Comparison of ENCODE assay signal across 34 cellular contexts in genomic region chr2:15757820-15758586, GRCh38.
"Had no signal": no experiment of that assay in that cellular context is flagged by ENCODE, and none has a peak within 500 bp of the region (broad histone marks: within the 10 kb centered on the region; RNA-seq: fewer than 3 reads in every experiment).

No MANE protein-coding gene starts in this region.

- H3K9me3 Mint-ChIP-seq: activated CD4-positive, alpha-beta memory T cell treated with anti-CD3 and anti-CD28 coated beads, Interleukin-2, amount 10 ng/mL, durations not matched to agents 7 days and 5 days; activated CD4-positive, alpha-beta T cell treated with anti-CD3 and anti-CD28 coated beads, Interleukin-2, amount 10 ng/mL, durations not matched to agents 7 days and 5 days; activated naive CD4-positive, alpha-beta T cell treated with anti-CD3 and anti-CD28 coated beads, Interleukin-2, amount 10 ng/mL, durations not matched to agents 7 days and 5 days; activated naive CD4-positive, alpha-beta T cell treated with anti-CD3 and anti-CD28 coated beads, Interleukin-2, amount 50 U/mL, for 24 hours; activated naive CD8-positive, alpha-beta T cell treated with anti-CD3 and anti-CD28 coated beads, Interleukin-2, amount 50 U/mL, for 24 hours; activated T-cell treated with anti-CD3 and anti-CD28 coated beads, Interleukin-2, amount 50 U/mL, for 24 hours; activated T-helper 2 cell treated with anti-CD3 and anti-CD28 coated beads, Interferon-gamma antibody, Interleukin-2, Interleukin-4, amounts not matched to agents 10 μg/mL and 5 μg/mL and 100 μg/mL, durations not matched to agents 14 hours and 24 hours and 36 hours; T-helper 1 cell treated with Interleukin-12 subunit alpha and Interleukin-12 subunit beta and Interleukin-4 antibody, amounts not matched to agents 30 μg/mL and 1 μg/mL, for 36 hours; T-helper 2 cell treated with Interferon-gamma antibody and Interleukin-4, amounts not matched to agents 5 μg/mL and 100 μg/mL, for 36 hours had no signal

- H3K4me1 Mint-ChIP-seq: activated CD4-positive, alpha-beta memory T cell treated with anti-CD3 and anti-CD28 coated beads, Interleukin-2, amount 10 ng/mL, durations not matched to agents 7 days and 5 days; activated CD4-positive, alpha-beta T cell treated with anti-CD3 and anti-CD28 coated beads for 36 hours; activated CD4-positive, alpha-beta T cell treated with anti-CD3 and anti-CD28 coated beads, Interleukin-2, amount 10 ng/mL, durations not matched to agents 7 days and 5 days; activated CD8-positive, alpha-beta memory T cell treated with anti-CD3 and anti-CD28 coated beads, Interleukin-2, amount 10 ng/mL, durations not matched to agents 7 days and 5 days; activated naive CD4-positive, alpha-beta T cell treated with anti-CD3 and anti-CD28 coated beads, Interleukin-2, amount 10 ng/mL, durations not matched to agents 7 days and 5 days; activated naive CD4-positive, alpha-beta T cell treated with anti-CD3 and anti-CD28 coated beads, Interleukin-2, amount 50 U/mL, for 24 hours; activated naive CD8-positive, alpha-beta T cell treated with anti-CD3 and anti-CD28 coated beads, Interleukin-2, amount 10 ng/mL, durations not matched to agents 7 days and 5 days; activated naive CD8-positive, alpha-beta T cell treated with anti-CD3 and anti-CD28 coated beads, Interleukin-2, amount 50 U/mL, for 24 hours had no signal

- H3K27me3 ChIP-seq: ascending aorta, cardiac muscle cell had no signal

- H3K4me3 ChIP-seq: ascending aorta, cardiac muscle cell had no signal

- H3K27me3 Mint-ChIP-seq: activated CD4-positive, alpha-beta memory T cell treated with anti-CD3 and anti-CD28 coated beads, Interleukin-2, amount 10 ng/mL, durations not matched to agents 7 days and 5 days; activated CD4-positive, alpha-beta T cell treated with anti-CD3 and anti-CD28 coated beads, Interleukin-2, amount 10 ng/mL, durations not matched to agents 7 days and 5 days; activated CD8-positive, alpha-beta memory T cell treated with anti-CD3 and anti-CD28 coated beads, Interleukin-2, amount 10 ng/mL, durations not matched to agents 7 days and 5 days; activated naive CD4-positive, alpha-beta T cell treated with anti-CD3 and anti-CD28 coated beads, Interleukin-2, amount 10 ng/mL, durations not matched to agents 7 days and 5 days; activated naive CD4-positive, alpha-beta T cell treated with anti-CD3 and anti-CD28 coated beads, Interleukin-2, amount 50 U/mL, for 24 hours; activated naive CD8-positive, alpha-beta T cell treated with anti-CD3 and anti-CD28 coated beads, Interleukin-2, amount 50 U/mL, for 24 hours had no signal

- H3K9me3 ChIP-seq: ascending aorta had no signal

- DNase-seq: activated CD4-positive, alpha-beta memory T cell treated with anti-CD3 and anti-CD28 coated beads, Interleukin-2, amount 10 ng/mL, durations not matched to agents 7 days and 5 days; activated CD4-positive, alpha-beta T cell treated with anti-CD3 and anti-CD28 coated beads for 1 hour; activated CD4-positive, alpha-beta T cell treated with anti-CD3 and anti-CD28 coated beads for 36 hours; activated CD4-positive, alpha-beta T cell treated with anti-CD3 and anti-CD28 coated beads for 48 hours; activated CD4-positive, alpha-beta T cell treated with anti-CD3 and anti-CD28 coated beads, Interleukin-2, amount 50 U/mL, for 48 hours; activated CD4-positive, CD25-positive, alpha-beta regulatory T cell; activated CD8-positive, alpha-beta memory T cell treated with anti-CD3 and anti-CD28 coated beads, Interleukin-2, amount 10 ng/mL, durations not matched to agents 7 days and 5 days; activated CD8-positive, alpha-beta T cell treated with anti-CD3 and anti-CD28 coated beads, Interleukin-2, amount 10 ng/mL, durations not matched to agents 7 days and 5 days; activated effector memory CD4-positive, alpha-beta T cell treated with Interleukin-2 at 50 U/mL for 16 hours; activated gamma-delta T cell; activated naive CD4-positive, alpha-beta T cell treated with anti-CD3 and anti-CD28 coated beads, Interleukin-2, amount 10 ng/mL, durations not matched to agents 7 days and 5 days; activated naive CD4-positive, alpha-beta T cell treated with Interleukin-2 at 50 U/mL for 16 hours; activated naive CD8-positive, alpha-beta T cell treated with anti-CD3 and anti-CD28 coated beads, Interleukin-2, amount 10 ng/mL, durations not matched to agents 7 days and 5 days; activated naive CD8-positive, alpha-beta T cell treated with anti-CD3 and anti-CD28 coated beads, Interleukin-2, amount 50 U/mL, for 24 hours; activated T-cell treated with anti-CD3 and anti-CD28 coated beads, Interleukin-2, amount 50 U/mL, for 24 hours; activated T-cell treated with anti-CD3 and anti-CD28 coated beads, Interleukin-2, amount 50 U/mL, for 48 hours; amygdala; anterior cingulate cortex; caudate nucleus; T-helper 1 cell; T-helper 2 cell; T-helper 9 cell; WERI-Rb-1 had no signal

- ATAC-seq: activated CD4-positive, alpha-beta T cell treated with anti-CD3 and anti-CD28 coated beads for 36 hours; activated CD4-positive, CD25-positive, alpha-beta regulatory T cell treated with anti-CD3 and anti-CD28 coated beads, Interleukin-2, amount 50 U/mL, for 24 hours; activated CD8-positive, alpha-beta memory T cell treated with anti-CD3 and anti-CD28 coated beads, Interleukin-2, amount 10 ng/mL, durations not matched to agents 7 days and 5 days; activated CD8-positive, alpha-beta T cell treated with anti-CD3 and anti-CD28 coated beads, Interleukin-2, amount 10 ng/mL, durations not matched to agents 7 days and 5 days; activated naive CD8-positive, alpha-beta T cell treated with anti-CD3 and anti-CD28 coated beads, Interleukin-2, amount 50 U/mL, for 24 hours; WTC11 had no signal

- H3K27ac Mint-ChIP-seq: activated CD4-positive, alpha-beta memory T cell treated with anti-CD3 and anti-CD28 coated beads, Interleukin-2, amount 10 ng/mL, durations not matched to agents 7 days and 5 days; activated CD4-positive, alpha-beta T cell treated with anti-CD3 and anti-CD28 coated beads for 36 hours; activated CD4-positive, alpha-beta T cell treated with anti-CD3 and anti-CD28 coated beads, Interleukin-2, amount 10 ng/mL, durations not matched to agents 7 days and 5 days; activated CD8-positive, alpha-beta memory T cell treated with anti-CD3 and anti-CD28 coated beads, Interleukin-2, amount 10 ng/mL, durations not matched to agents 7 days and 5 days; activated CD8-positive, alpha-beta T cell treated with anti-CD3 and anti-CD28 coated beads, Interleukin-2, amount 10 ng/mL, durations not matched to agents 7 days and 5 days; activated naive CD4-positive, alpha-beta T cell treated with anti-CD3 and anti-CD28 coated beads, Interleukin-2, amount 10 ng/mL, durations not matched to agents 7 days and 5 days; activated naive CD4-positive, alpha-beta T cell treated with anti-CD3 and anti-CD28 coated beads, Interleukin-2, amount 50 U/mL, for 24 hours; activated naive CD8-positive, alpha-beta T cell; activated naive CD8-positive, alpha-beta T cell treated with anti-CD3 and anti-CD28 coated beads, Interleukin-2, amount 10 ng/mL, durations not matched to agents 7 days and 5 days; activated naive CD8-positive, alpha-beta T cell treated with anti-CD3 and anti-CD28 coated beads, Interleukin-2, amount 50 U/mL, for 24 hours; activated T-cell treated with anti-CD3 and anti-CD28 coated beads, Interleukin-2, amount 50 U/mL, for 24 hours; activated T-helper 2 cell treated with anti-CD3 and anti-CD28 coated beads, Interferon-gamma antibody, Interleukin-2, Interleukin-4, amounts not matched to agents 10 μg/mL and 5 μg/mL and 100 μg/mL, durations not matched to agents 14 hours and 24 hours and 36 hours; brain; T-helper 1 cell treated with Interleukin-12 subunit alpha and Interleukin-12 subunit beta and Interleukin-4 antibody, amounts not matched to agents 30 μg/mL and 1 μg/mL, for 36 hours; T-helper 2 cell treated with Interferon-gamma antibody and Interleukin-4, amounts not matched to agents 5 μg/mL and 100 μg/mL, for 36 hours; WTC11 had no signal

- H3K27ac ChIP-seq: ascending aorta, cardiac muscle cell, WERI-Rb-1 had no signal

- H3K36me3 Mint-ChIP-seq: activated CD8-positive, alpha-beta memory T cell treated with anti-CD3 and anti-CD28 coated beads, Interleukin-2, amount 10 ng/mL, durations not matched to agents 7 days and 5 days; activated naive CD4-positive, alpha-beta T cell treated with anti-CD3 and anti-CD28 coated beads, Interleukin-2, amount 10 ng/mL, durations not matched to agents 7 days and 5 days; activated naive CD4-positive, alpha-beta T cell treated with anti-CD3 and anti-CD28 coated beads, Interleukin-2, amount 50 U/mL, for 24 hours; activated naive CD8-positive, alpha-beta T cell; activated naive CD8-positive, alpha-beta T cell treated with anti-CD3 and anti-CD28 coated beads, Interleukin-2, amount 10 ng/mL, durations not matched to agents 7 days and 5 days; brain had no signal

- H3K4me3 Mint-ChIP-seq: activated CD4-positive, alpha-beta memory T cell treated with anti-CD3 and anti-CD28 coated beads, Interleukin-2, amount 10 ng/mL, durations not matched to agents 7 days and 5 days; activated CD4-positive, alpha-beta T cell treated with anti-CD3 and anti-CD28 coated beads for 36 hours; activated CD4-positive, alpha-beta T cell treated with anti-CD3 and anti-CD28 coated beads, Interleukin-2, amount 10 ng/mL, durations not matched to agents 7 days and 5 days; activated CD8-positive, alpha-beta memory T cell treated with anti-CD3 and anti-CD28 coated beads, Interleukin-2, amount 10 ng/mL, durations not matched to agents 7 days and 5 days; activated CD8-positive, alpha-beta T cell treated with anti-CD3 and anti-CD28 coated beads, Interleukin-2, amount 10 ng/mL, durations not matched to agents 7 days and 5 days; activated naive CD4-positive, alpha-beta T cell treated with anti-CD3 and anti-CD28 coated beads, Interleukin-2, amount 10 ng/mL, durations not matched to agents 7 days and 5 days; activated naive CD4-positive, alpha-beta T cell treated with anti-CD3 and anti-CD28 coated beads, Interleukin-2, amount 50 U/mL, for 24 hours; activated naive CD8-positive, alpha-beta T cell; activated naive CD8-positive, alpha-beta T cell treated with anti-CD3 and anti-CD28 coated beads, Interleukin-2, amount 10 ng/mL, durations not matched to agents 7 days and 5 days; activated naive CD8-positive, alpha-beta T cell treated with anti-CD3 and anti-CD28 coated beads, Interleukin-2, amount 50 U/mL, for 24 hours; activated T-cell treated with anti-CD3 and anti-CD28 coated beads, Interleukin-2, amount 50 U/mL, for 24 hours; brain; T-helper 1 cell treated with Interleukin-12 subunit alpha and Interleukin-12 subunit beta and Interleukin-4 antibody, amounts not matched to agents 30 μg/mL and 1 μg/mL, for 36 hours; T-helper 2 cell treated with Interferon-gamma antibody and Interleukin-4, amounts not matched to agents 5 μg/mL and 100 μg/mL, for 36 hours; WTC11 had no signal
